Comparison of ENCODE assay signal across 8 cellular contexts in genomic region chr16:4271176-4272113, GRCh38. TPM values are rescaled to one million over a fixed set of nuclear protein-coding genes. Genes with fewer than 3 reads are reported as not detected.
A peak's percentile ranks its signal among the peaks of the same experiment; 100 is the strongest.
DNase-seq lines count a peak whose midpoint lies in the region; ATAC-seq and TF ChIP-seq lines count a peak whose summit lies in the region.

No MANE protein-coding gene starts in this region.

- peak overlapping the region; percentile 90 for H3K27ac ChIP-seq in colonic mucosa
- peak overlapping the region; percentile 86 to 90 for H3K27ac ChIP-seq in left lung

- H3K4me1 ChIP-seq in colonic mucosa, result peaks cover 6% of the 10 kb centered on the region
- H3K4me1 ChIP-seq in left lung, result peaks cover 5 to 24% of the 10 kb centered on the region in 2 donors

- no peak for TF ChIP-seq CTCF in AG09319 (IDR thresholded peaks at IDR 0.05; ENCODE audit: low read depth, low read length)
- TF ChIP-seq CTCF in colonic mucosa (IDR thresholded peaks at IDR 0.05), result no peak
- TF ChIP-seq CTCF in left lung (IDR thresholded peaks at IDR 0.05), result no peak

- H3K9me3 ChIP-seq in colonic mucosa (no peaks in the 10 kb centered on the region), left lung (no peaks in the 10 kb centered on the region)

- H3K27me3 ChIP-seq in colonic mucosa, result no peaks in the 10 kb centered on the region
- H3K27me3 ChIP-seq in left lung, result no peaks in the 10 kb centered on the region

- intact Hi-C loops in colonic mucosa (cut with DNase I) (no loop called here), left lung (cut with DNase I) (no loop called here)

- H3K36me3 ChIP-seq in colonic mucosa (no peaks in the 10 kb centered on the region), left lung (no peaks in the 10 kb centered on the region)

- DNase-seq in AG09319 (ENCODE audit: extremely low read depth, low read depth) (peak; percentile 70), NCI-H510A (lab: John Stamatoyannopoulos, UW) (peak; percentile 75), colonic mucosa (peak; percentile 96), left lung (peak; percentile 95 to 98)
- peak; percentile 94 for DNase-seq in activated CD4-positive, alpha-beta T cell treated with anti-CD3 and anti-CD28 coated beads for 48 hours
- DNase-seq in stimulated activated CD4-positive, alpha-beta T cell treated with anti-CD3 and anti-CD28 coated beads, Interleukin-2, amount 100 ng/mL, for 24 hours, result peak; percentile 88

- H3K9ac ChIP-seq in colonic mucosa (ENCODE audit: low read depth in 2 of 2, low read length in 2 of 2), result peak overlapping the region; percentile 75 to 77

- ATAC-seq in GM19035 (IDR thresholded peaks at IDR 0.05; ENCODE audit: unreplicated experiment), result peak; percentile 66
- peak; percentile 66 for ATAC-seq in HG03354 (IDR thresholded peaks at IDR 0.05; ENCODE audit: poor library complexity, severe bottlenecking, unreplicated experiment)
- peak; percentile 88 for ATAC-seq in left lung

- peak overlapping the region; percentile 87 for H3K4me3 ChIP-seq in colonic mucosa
- H3K4me3 ChIP-seq in left lung, result peak overlapping the region; percentile 86 to 87

RNA-seq across cellular contexts. Expression of gene TFAP4, which starts 1.4 kb away (rescaled TPM):
- 10 to 100 TPM in 1 of 2 donors, 1 to 10 TPM in 1; 5.4 to 15.4 TPM for total RNA-seq in colonic mucosa
- total RNA-seq in left lung, result 10 to 100 TPM in 1 of 2 donors, 1 to 10 TPM in 1; 6.4 to 12.8 TPM

RNA-seq across cellular contexts. Expression of gene SRL, which starts 29.6 kb away (rescaled TPM):
- total RNA-seq in colonic mucosa, result under 1 TPM; 0.49 to 0.82 TPM
- 1 to 10 TPM in 1 of 2 donors, under 1 TPM in 1; 0.82 to 1.9 TPM for total RNA-seq in left lung

RNA-seq across cellular contexts. Expression of gene GLIS2, which starts 44.4 kb away (rescaled TPM):
- total RNA-seq in colonic mucosa, result 1 to 10 TPM in 1 of 2 donors, under 1 TPM in 1; 0.89 to 4.1 TPM
- total RNA-seq in left lung, result 10 to 100 TPM; 28.9 to 31.0 TPM

Comparison
In these comparisons a context has a peak if more than half of its experiments do, and no peak if none do; other contexts are left out.
1. Peak in every context shown above with its lines: DNase-seq, ATAC-seq, H3K4me3 ChIP-seq and H3K27ac ChIP-seq.
2. RNA of gene GLIS2, which starts 44.4 kb away (total RNA-seq): 28.9 to 31.0 TPM in left lung; 0.89 to 4.1 TPM in colonic mucosa; every median in the first group is over 4 times any median in the second.